Comparison of ENCODE assay signal across 13 cellular contexts in genomic region chr12:102571889-102572288, GRCh38.
DNase-seq lines count a peak whose midpoint lies in the region; TF ChIP-seq lines count a peak whose summit lies in the region.
"Had no signal": no experiment of that assay in that cellular context is flagged by ENCODE, and none has a peak within 500 bp of the region (broad histone marks: within the 10 kb centered on the region; RNA-seq: fewer than 3 reads in every experiment).

No MANE protein-coding gene starts in this region.

- peaks cover 14% of the 10 kb centered on the region for H3F3A ChIP-seq in GM23248 (ENCODE audit: insufficient read depth)

- H3K4me1 ChIP-seq in GM23248 (ENCODE audit: insufficient read depth) = peaks cover 31% of the 10 kb centered on the region
- peaks cover 19% of the 10 kb centered on the region for H3K4me1 ChIP-seq in osteoblast (ENCODE audit: insufficient read depth, low read length)

- H3K4me3 ChIP-seq in GM23248 (no peak overlapping the region), osteoblast (ENCODE audit: insufficient read depth, low read length) (no peak overlapping the region), MG63 (no peak overlapping the region)
- H3K4me3 ChIP-seq: BLaER1 treated with 17β-estradiol and CSF1 and Interleukin-3, amounts not matched to agents 10 nM and 100 nM had no signal

- no peak overlapping the region for H3K9ac ChIP-seq in GM23248
- H3K9ac ChIP-seq: BLaER1 treated with 17β-estradiol and CSF1 and Interleukin-3, amounts not matched to agents 10 nM and 100 nM had no signal

- in situ Hi-C loops in GM23248 (cut with MboI) = no loop called here

- 65 to 68% methylated on average over 3 of the region's 3 CpGs for WGBS in GM23248 (ENCODE audit: low coverage in 1 of 2, low lambda C conversion rate in 2 of 2, missing lambda C conversion rate in 2 of 2), 2 experiments

- no peak for TF ChIP-seq CTCF in osteoblast (IDR thresholded peaks at IDR 0.05; ENCODE audit: extremely low read depth, low read depth, low read length)

- no peaks in the 10 kb centered on the region for H3K27me3 ChIP-seq in GM23248 (replicated peaks; ENCODE audit: insufficient read depth)
- no peaks in the 10 kb centered on the region for H3K27me3 ChIP-seq in osteoblast (ENCODE audit: insufficient read depth, low read length)
- H3K27me3 ChIP-seq in MG63 = no peaks in the 10 kb centered on the region
- H3K27me3 ChIP-seq: BLaER1 treated with 17β-estradiol and CSF1 and Interleukin-3, amounts not matched to agents 10 nM and 100 nM had no signal

- DNase-seq in EH (ENCODE audit: low read depth) (peak; percentile 15), GM23248 (peak; percentile 21), osteoblast (ENCODE audit: insufficient read length, low spot score, missing footprints) (no peak), NOMO-1 treated with dmso at 0.1 percent for 144 hours (lab: John Stamatoyannopoulos, UW; ENCODE audit: unreplicated experiment) (no peak), MG63 (no peak)
- DNase-seq in activated CD4-positive, alpha-beta T cell treated with anti-CD3 and anti-CD28 coated beads, Interleukin-2, amount 50 U/mL, for 48 hours = no peak
- DNase-seq: Calu3; CD8-positive, alpha-beta T cell; DMS79 treated with DMSO at 0.1 percent for 48 hours; EL; H9; KG1 had no signal

- H3K79me2 ChIP-seq in GM23248 (ENCODE audit: insufficient read depth) (no peaks in the 10 kb centered on the region), osteoblast (ENCODE audit: insufficient read depth, low read length) (no peaks in the 10 kb centered on the region)

- H4K20me1 ChIP-seq in GM23248 (ENCODE audit: insufficient read depth) (no peaks in the 10 kb centered on the region), osteoblast (ENCODE audit: insufficient read depth, low read length) (no peaks in the 10 kb centered on the region)
- H4K20me1 ChIP-seq: BLaER1 treated with 17β-estradiol and CSF1 and Interleukin-3, amounts not matched to agents 10 nM and 100 nM had no signal

- H3K4me2 ChIP-seq in GM23248 (ENCODE audit: unreplicated experiment) (no peak overlapping the region), osteoblast (ENCODE audit: insufficient read depth, low read length) (no peak overlapping the region)
- H3K4me2 ChIP-seq: BLaER1 treated with 17β-estradiol and CSF1 and Interleukin-3, amounts not matched to agents 10 nM and 100 nM had no signal

- H3K9me3 ChIP-seq in GM23248 (ENCODE audit: low read depth) = no peaks in the 10 kb centered on the region
- no peaks in the 10 kb centered on the region for H3K9me3 ChIP-seq in osteoblast (ENCODE audit: low read depth, low read length)
- H3K9me3 ChIP-seq in MG63 = no peaks in the 10 kb centered on the region
- H3K9me3 ChIP-seq: BLaER1 treated with 17β-estradiol and CSF1 and Interleukin-3, amounts not matched to agents 10 nM and 100 nM had no signal

- H3K36me3 ChIP-seq in GM23248 (ENCODE audit: low read depth) (no peaks in the 10 kb centered on the region), osteoblast (ENCODE audit: insufficient read depth, low read length) (no peaks in the 10 kb centered on the region), MG63 (no peaks in the 10 kb centered on the region)
- H3K36me3 ChIP-seq: BLaER1 treated with 17β-estradiol and CSF1 and Interleukin-3, amounts not matched to agents 10 nM and 100 nM had no signal

- H2AFZ ChIP-seq in GM23248 (0 out of 2 replicates have a peak overlapping the region, but pooled peaks have one; percentile 22), osteoblast (ENCODE audit: low read length) (peak overlapping the region; percentile 3)

- no peaks in the 10 kb centered on the region for H3K9me2 ChIP-seq in GM23248 (ENCODE audit: insufficient read depth)

- no peak overlapping the region for H3K27ac ChIP-seq in GM23248
- no peak overlapping the region for H3K27ac ChIP-seq in osteoblast (ENCODE audit: low read depth, low read length)
- H3K27ac ChIP-seq: BLaER1 treated with 17β-estradiol and CSF1 and Interleukin-3, amounts not matched to agents 10 nM and 100 nM had no signal

Comparison
In these comparisons a context has a peak if more than half of its experiments do, and no peak if none do; other contexts are left out.
1. DNase-seq: peak in EH (single experiment) and GM23248 (single experiment); none in osteoblast (single experiment), activated CD4-positive, alpha-beta T cell treated with anti-CD3 and anti-CD28 coated beads, Interleukin-2, amount 50 U/mL, for 48 hours (0 of 2), NOMO-1 treated with dmso at 0.1 percent for 144 hours (single experiment) and MG63 (single experiment).